9 cellular contexts compared by ENCODE assay signal in the genomic region with DNA sequence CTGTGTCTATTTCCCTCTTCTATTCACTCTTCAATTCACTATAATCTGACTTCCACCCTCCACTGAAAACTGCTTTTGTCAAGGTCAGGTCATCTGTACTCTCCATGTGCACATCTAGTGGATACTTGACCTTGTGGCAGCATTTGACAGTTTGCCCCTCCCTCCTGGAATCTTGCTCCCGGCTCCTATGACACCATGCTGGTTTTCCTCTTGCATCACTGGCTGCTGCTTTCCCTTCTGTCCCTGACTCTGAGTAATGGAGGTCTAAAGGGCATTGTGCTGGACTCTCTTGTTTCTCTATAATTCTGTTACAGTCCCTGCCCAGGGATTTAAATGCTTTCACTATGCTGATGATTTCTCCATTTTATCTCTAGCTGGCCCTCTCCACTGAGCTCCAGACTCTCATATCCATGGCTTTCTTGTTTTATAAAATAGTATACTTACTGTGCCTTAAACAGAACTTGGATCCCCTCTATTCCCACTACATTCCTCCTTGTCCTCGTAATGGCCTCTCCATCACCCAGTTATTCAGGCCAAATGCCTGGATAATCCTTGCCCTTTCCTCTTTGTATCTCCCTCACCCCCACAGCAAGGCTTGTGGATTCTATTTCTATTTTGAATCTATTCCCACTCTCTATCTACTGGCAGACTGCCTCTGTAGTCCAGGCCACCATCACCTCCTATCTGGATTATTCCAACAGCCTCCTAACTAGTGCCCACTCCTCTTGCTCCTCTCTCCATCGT. TPM values are rescaled to one million over a fixed set of nuclear protein-coding genes. Genes with fewer than 3 reads are reported as not detected.
DNase-seq lines count a peak whose midpoint lies in the region; ATAC-seq and TF ChIP-seq lines count a peak whose summit lies in the region.
"Had no signal": no experiment of that assay in that cellular context is flagged by ENCODE, and none has a peak within 500 bp of the region (broad histone marks: within the 10 kb centered on the region; RNA-seq: fewer than 3 reads in every experiment).

No MANE protein-coding gene starts in this region.

- peak overlapping the region; percentile 49 to 84 (median 80) for H3K27ac ChIP-seq in heart right ventricle
- peak overlapping the region; percentile 2 to 70 (median 64) for H3K27ac ChIP-seq in gastrocnemius medialis

- DNase-seq in H4 (ENCODE audit: low spot score) = peak; percentile 31
- DNase-seq in SW480 (ENCODE audit: low spot score) = peak; percentile 4
- peak; percentile 21 to 49 for DNase-seq in heart right ventricle
- peak; percentile 6 to 73 for DNase-seq in gastrocnemius medialis

- H3K27me3 ChIP-seq in heart right ventricle (no peaks in the 10 kb centered on the region), gastrocnemius medialis (no peaks in the 10 kb centered on the region)

- ATAC-seq in heart right ventricle = peak; percentile 77 to 98 (median 88)
- ATAC-seq in gastrocnemius medialis = peak; percentile 62 to 98
- ATAC-seq in HG03159 (IDR thresholded peaks at IDR 0.05; ENCODE audit: unreplicated experiment) = no peak
- no peak for ATAC-seq in esophagus mucosa
- ATAC-seq in HG02798 (IDR thresholded peaks at IDR 0.05; ENCODE audit: poor library complexity, unreplicated experiment) = no peak
- ATAC-seq in GM21576 (IDR thresholded peaks at IDR 0.05; ENCODE audit: unreplicated experiment) = no peak
- ATAC-seq: GM12878 had no signal

- TF ChIP-seq POLR2A in gastrocnemius medialis (IDR thresholded peaks at IDR 0.05) = no peak

- H3K4me1 ChIP-seq in heart right ventricle (peaks cover 10 to 32% (median 24%) of the 10 kb centered on the region in 9 donors), gastrocnemius medialis (peaks cover 12 to 14% of the 10 kb centered on the region in 2 donors)

- intact Hi-C loops in heart right ventricle (cut with DNase I) (no loop called here), gastrocnemius medialis (cut with DNase I; ENCODE audit: low total_unique reads) (no loop called here)

- WGBS in heart right ventricle, 2 donors = 33 to 39% methylated on average over 3 of the region's 3 CpGs

- no peak overlapping the region for H3K4me3 ChIP-seq in heart right ventricle
- H3K4me3 ChIP-seq in gastrocnemius medialis = no peak overlapping the region
- H3K4me3 ChIP-seq: GM12878 had no signal

- TF ChIP-seq CTCF in heart right ventricle (IDR thresholded peaks at IDR 0.05) (no peak), gastrocnemius medialis (IDR thresholded peaks at IDR 0.05 in 4 of 5, conservative IDR thresholded peaks at IDR 0.05 in 1 of 5) (no peak)

- in situ Hi-C loops in gastrocnemius medialis (cut with MboI; ENCODE audit: low sequenced_read_pairs in 4 of 4) = no loop called here

- H3K9me3 ChIP-seq in heart right ventricle (no peaks in the 10 kb centered on the region), gastrocnemius medialis (no peaks in the 10 kb centered on the region)

- H3K36me3 ChIP-seq in heart right ventricle (peaks cover 0 to 34% (median 9%) of the 10 kb centered on the region in 9 donors), gastrocnemius medialis (peaks cover 0 to 11% of the 10 kb centered on the region in 2 donors)

RNA-seq across cellular contexts. Expression of gene PODN, which starts 36.8 kb away (rescaled TPM):
- 0.10 TPM in 1 of 2 replicates, not detected in the other for total RNA-seq in H4 (2014; rRNA removed; shearing (Covaris generic))
- 10 to 100 TPM; 11.2 to 27.4 (median 15.4) TPM for total RNA-seq in heart right ventricle
- 10 to 100 TPM; 11.4 to 17.3 TPM for polyA plus RNA-seq in heart right ventricle
- 10 to 100 TPM; 10.2 to 15.9 (median 13.0) TPM for total RNA-seq in gastrocnemius medialis
- 2.6 TPM for total RNA-seq in esophagus mucosa
- polyA plus RNA-seq: GM12878 had no signal

Comparison
In these comparisons a context has a peak if more than half of its experiments do, and no peak if none do; other contexts are left out.
1. ATAC-seq: peak in heart right ventricle (8 of 8) and gastrocnemius medialis (2 of 2); none in HG03159 (single experiment), esophagus mucosa (single experiment), HG02798 (single experiment) and GM21576 (single experiment).
2. Peak in every context shown above with its lines, with median percentiles within 50 percentile points of each other: DNase-seq.